Comparison of ENCODE assay signal across 1 cellular context in the genomic region with DNA sequence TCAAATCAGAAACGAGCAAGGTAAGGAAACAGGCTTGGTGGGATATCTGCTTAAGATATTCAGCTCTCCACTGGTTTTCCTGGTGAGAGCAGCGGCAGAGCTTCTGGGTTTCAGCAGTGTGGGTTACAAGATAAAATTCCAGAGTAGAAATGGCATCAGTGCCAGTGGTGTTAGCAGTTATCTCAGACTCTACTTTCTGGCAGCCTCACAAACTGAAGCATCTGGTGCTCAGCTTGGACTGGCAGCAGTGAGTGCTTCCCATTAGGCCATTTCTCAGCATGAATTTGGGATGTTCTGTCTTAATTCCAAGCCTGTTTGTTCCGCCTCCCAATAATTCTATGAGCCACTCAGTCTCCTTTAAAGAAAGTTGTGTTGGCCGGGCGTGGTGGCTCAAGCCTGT.
TF ChIP-seq lines count a peak whose summit lies in the region.

No MANE protein-coding gene starts in this region.

TF ChIP-seq in HepG2, 621 proteins besides CTCF, POLR2A, EP300 and RAD21:
- TF ChIP-seq ZFX (CRISPR knock-in tag; IDR thresholded peaks at IDR 0.05; ENCODE audit: low read depth) (no peak), HOXA3 (CRISPR knock-in tag; IDR thresholded peaks at IDR 0.05) (no peak), ZEB1 (IDR thresholded peaks at IDR 0.05; ENCODE audit: insufficient replicate concordance, low read depth) (no peak), ZNF441 (CRISPR knock-in tag; IDR thresholded peaks at IDR 0.05; ENCODE audit: borderline replicate concordance) (no peak), ZBTB3 (CRISPR knock-in tag; IDR thresholded peaks at IDR 0.05; ENCODE audit: borderline replicate concordance, low read depth) (no peak), RBFOX2 (IDR thresholded peaks at IDR 0.05; ENCODE audit: low read depth, low read length) (peak; percentile 39; the same call in 1 of the 2 replicates)
- TF ChIP-seq, protein P1, sequence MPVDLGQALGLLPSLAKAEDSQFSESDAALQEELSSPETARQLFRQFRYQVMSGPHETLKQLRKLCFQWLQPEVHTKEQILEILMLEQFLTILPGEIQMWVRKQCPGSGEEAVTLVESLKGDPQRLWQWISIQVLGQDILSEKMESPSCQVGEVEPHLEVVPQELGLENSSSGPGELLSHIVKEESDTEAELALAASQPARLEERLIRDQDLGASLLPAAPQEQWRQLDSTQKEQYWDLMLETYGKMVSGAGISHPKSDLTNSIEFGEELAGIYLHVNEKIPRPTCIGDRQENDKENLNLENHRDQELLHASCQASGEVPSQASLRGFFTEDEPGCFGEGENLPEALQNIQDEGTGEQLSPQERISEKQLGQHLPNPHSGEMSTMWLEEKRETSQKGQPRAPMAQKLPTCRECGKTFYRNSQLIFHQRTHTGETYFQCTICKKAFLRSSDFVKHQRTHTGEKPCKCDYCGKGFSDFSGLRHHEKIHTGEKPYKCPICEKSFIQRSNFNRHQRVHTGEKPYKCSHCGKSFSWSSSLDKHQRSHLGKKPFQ (CRISPR knock-in tag; IDR thresholded peaks at IDR 0.05; ENCODE audit: insufficient replicate concordance), result no peak
- TF ChIP-seq, protein P2, sequence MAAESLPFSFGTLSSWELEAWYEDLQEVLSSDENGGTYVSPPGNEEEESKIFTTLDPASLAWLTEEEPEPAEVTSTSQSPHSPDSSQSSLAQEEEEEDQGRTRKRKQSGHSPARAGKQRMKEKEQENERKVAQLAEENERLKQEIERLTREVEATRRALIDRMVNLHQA (CRISPR knock-in tag; IDR thresholded peaks at IDR 0.05), result no peak
- TF ChIP-seq, protein P3, sequence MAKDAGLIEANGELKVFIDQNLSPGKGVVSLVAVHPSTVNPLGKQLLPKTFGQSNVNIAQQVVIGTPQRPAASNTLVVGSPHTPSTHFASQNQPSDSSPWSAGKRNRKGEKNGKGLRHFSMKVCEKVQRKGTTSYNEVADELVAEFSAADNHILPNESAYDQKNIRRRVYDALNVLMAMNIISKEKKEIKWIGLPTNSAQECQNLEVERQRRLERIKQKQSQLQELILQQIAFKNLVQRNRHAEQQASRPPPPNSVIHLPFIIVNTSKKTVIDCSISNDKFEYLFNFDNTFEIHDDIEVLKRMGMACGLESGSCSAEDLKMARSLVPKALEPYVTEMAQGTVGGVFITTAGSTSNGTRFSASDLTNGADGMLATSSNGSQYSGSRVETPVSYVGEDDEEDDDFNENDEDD (CRISPR knock-in tag; IDR thresholded peaks at IDR 0.05; ENCODE audit: borderline replicate concordance), result no peak
